In genomic region chr4:108172231-108172779, GRCh38 we compare ENCODE assay signal across 8 cellular contexts.
DNase-seq lines count a peak whose midpoint lies in the region; ATAC-seq and TF ChIP-seq lines count a peak whose summit lies in the region.

No MANE protein-coding gene starts in this region.

- ATAC-seq in GM19328 (IDR thresholded peaks at IDR 0.05; ENCODE audit: unreplicated experiment), result peak; percentile 14

- no peak for TF ChIP-seq EP300 in Ishikawa (IDR thresholded peaks at IDR 0.05; ENCODE audit: borderline replicate concordance)

- H2AFZ ChIP-seq in ACC112 (ENCODE audit: low read length, unreplicated experiment), result peak overlapping the region; percentile 87

- peak overlapping the region; percentile 98 for H3K4me3 Mint-ChIP-seq in activated naive CD4-positive, alpha-beta T cell treated with anti-CD3 and anti-CD28 coated beads, Interleukin-2, amount 10 ng/mL, durations not matched to agents 7 days and 5 days

- H3K4me3 ChIP-seq in ACC112 (ENCODE audit: low read depth, low read length) (peak overlapping the region; percentile 76), iPS-18a (ENCODE audit: low read length) (peak overlapping the region; percentile 51)

- peak overlapping the region; percentile 87 for H3K27ac Mint-ChIP-seq in activated naive CD4-positive, alpha-beta T cell treated with anti-CD3 and anti-CD28 coated beads, Interleukin-2, amount 10 ng/mL, durations not matched to agents 7 days and 5 days

- peak overlapping the region; percentile 41 for H3K9ac ChIP-seq in iPS-18a (ENCODE audit: low read length)

- no peaks in the 10 kb centered on the region for H3K79me2 ChIP-seq in ACC112 (ENCODE audit: control insufficient read depth, insufficient read depth, low read length, unreplicated experiment)

- H3K9me3 Mint-ChIP-seq in activated naive CD4-positive, alpha-beta T cell treated with anti-CD3 and anti-CD28 coated beads, Interleukin-2, amount 10 ng/mL, durations not matched to agents 7 days and 5 days, result no peaks in the 10 kb centered on the region

- H3K36me3 Mint-ChIP-seq in activated naive CD4-positive, alpha-beta T cell treated with anti-CD3 and anti-CD28 coated beads, Interleukin-2, amount 10 ng/mL, durations not matched to agents 7 days and 5 days, result peaks cover 29% of the 10 kb centered on the region

- no peaks in the 10 kb centered on the region for H3K4me1 ChIP-seq in ACC112 (ENCODE audit: control insufficient read depth, insufficient read depth, low read length, unreplicated experiment)
- peaks cover 23% of the 10 kb centered on the region for H3K4me1 ChIP-seq in iPS-18a (ENCODE audit: control insufficient read depth, low read depth, low read length)

- H3K36me3 ChIP-seq in ACC112 (ENCODE audit: insufficient read depth, low read length) (no peaks in the 10 kb centered on the region), iPS-18a (ENCODE audit: control insufficient read depth, low read depth, low read length) (no peaks in the 10 kb centered on the region)

- no peaks in the 10 kb centered on the region for H3K9me3 ChIP-seq in iPS-18a (ENCODE audit: control insufficient read depth, low read depth, low read length)

- no peak for TF ChIP-seq RAD21 in Ishikawa (IDR thresholded peaks at IDR 0.05; ENCODE audit: low read depth)

- peak; percentile 54 for DNase-seq in activated naive CD4-positive, alpha-beta T cell treated with anti-CD3 and anti-CD28 coated beads, Interleukin-2, amount 10 ng/mL, durations not matched to agents 7 days and 5 days
- DNase-seq in stimulated activated CD4-positive, alpha-beta T cell treated with anti-CD3 and anti-CD28 coated beads, Interleukin-4, amount 100 ng/mL, for 24 hours, result peak; percentile 40
- no peak for DNase-seq in hippocampal formation (lab: John Stamatoyannopoulos, UW)
- no peak for DNase-seq in GF-D8 (lab: John Stamatoyannopoulos, UW)

- peaks cover 60% of the 10 kb centered on the region for H3K4me1 Mint-ChIP-seq in activated naive CD4-positive, alpha-beta T cell treated with anti-CD3 and anti-CD28 coated beads, Interleukin-2, amount 10 ng/mL, durations not matched to agents 7 days and 5 days

- H3K27me3 ChIP-seq in ACC112 (ENCODE audit: insufficient read depth, low read length), result peaks cover 80% of the 10 kb centered on the region
- H3K27me3 ChIP-seq in iPS-18a (ENCODE audit: control insufficient read depth, insufficient read depth, low read length), result peaks cover 94% of the 10 kb centered on the region

- CTCF ChIA-PET in activated naive CD4-positive, alpha-beta T cell treated with anti-CD3 and anti-CD28 coated beads, Interleukin-2, amount 10 ng/mL, durations not matched to agents 7 days and 5 days (lab: Charles Lee), result interaction anchor here (0.7 to 3.0 kb wide), 13 partner anchors 11 to 399 kb away, joined by 3 to 15 read pairs (median 4); no protein-coding TSS in a partner anchor

- H3K27me3 Mint-ChIP-seq in activated naive CD4-positive, alpha-beta T cell treated with anti-CD3 and anti-CD28 coated beads, Interleukin-2, amount 10 ng/mL, durations not matched to agents 7 days and 5 days, result peaks cover 37% of the 10 kb centered on the region

- H3K27ac ChIP-seq in ACC112 (ENCODE audit: low read depth, low read length) (no peak overlapping the region), iPS-18a (ENCODE audit: low read length) (no peak overlapping the region)

TF ChIP-seq in Ishikawa, 13 proteins besides CTCF, POLR2A, EP300 and RAD21:
- TF ChIP-seq ZBTB7A (IDR thresholded peaks at IDR 0.05; ENCODE audit: low read depth), result 0 out of 2 replicates have a peak, but pooled peaks have one; percentile 17
- no peak for TF ChIP-seq YY1 (IDR thresholded peaks at IDR 0.05; ENCODE audit: low read depth)
TF ChIP-seq in Ishikawa: peak in this region for 1.

Comparison
In these comparisons a context has a peak if more than half of its experiments do, and no peak if none do; other contexts are left out.
1. DNase-seq: peak in activated naive CD4-positive, alpha-beta T cell treated with anti-CD3 and anti-CD28 coated beads, Interleukin-2, amount 10 ng/mL, durations not matched to agents 7 days and 5 days (single experiment) and stimulated activated CD4-positive, alpha-beta T cell treated with anti-CD3 and anti-CD28 coated beads, Interleukin-4, amount 100 ng/mL, for 24 hours (single experiment); none in hippocampal formation (0 of 2) and GF-D8 (single experiment).